1 cellular context compared by ENCODE assay signal in the genomic region with DNA sequence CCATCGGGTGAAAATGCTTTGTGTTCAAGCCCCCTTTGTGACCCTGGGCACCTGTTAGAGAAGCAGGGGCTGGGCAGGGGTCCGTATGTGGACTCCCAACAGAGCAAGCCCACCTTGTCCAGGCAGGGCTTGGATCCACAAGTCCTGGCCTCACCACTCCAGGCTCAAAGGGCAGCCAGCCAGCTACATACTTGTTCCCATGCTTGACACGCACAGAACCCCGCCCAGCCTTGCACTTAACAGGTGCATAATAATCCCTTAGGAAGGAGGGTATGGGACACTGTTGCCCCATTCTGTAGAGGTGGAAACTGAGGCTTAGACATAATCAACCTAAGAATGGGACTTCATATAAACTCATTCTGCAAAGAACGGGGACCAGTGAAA.
TF ChIP-seq lines count a peak whose summit lies in the region.

No MANE protein-coding gene starts in this region.

TF ChIP-seq in HepG2, 621 proteins besides CTCF, POLR2A, EP300 and RAD21:
- peak; percentile 37; the same call in 1 of the 2 replicates for TF ChIP-seq ZNF629 (CRISPR knock-in tag; conservative IDR thresholded peaks at IDR 0.05)
- TF ChIP-seq MAFF (IDR thresholded peaks at IDR 0.05; ENCODE audit: low read depth, low read length), result no peak
